ENCODE assay signal across 1 cellular context in genomic region chr10:57849726-57850357, GRCh38.
TF ChIP-seq lines count a peak whose summit lies in the region.

No MANE protein-coding gene starts in this region.

TF ChIP-seq in GM12878, 131 proteins besides CTCF, POLR2A, EP300 and RAD21 (continued from another document):
- TF ChIP-seq, protein P1, sequence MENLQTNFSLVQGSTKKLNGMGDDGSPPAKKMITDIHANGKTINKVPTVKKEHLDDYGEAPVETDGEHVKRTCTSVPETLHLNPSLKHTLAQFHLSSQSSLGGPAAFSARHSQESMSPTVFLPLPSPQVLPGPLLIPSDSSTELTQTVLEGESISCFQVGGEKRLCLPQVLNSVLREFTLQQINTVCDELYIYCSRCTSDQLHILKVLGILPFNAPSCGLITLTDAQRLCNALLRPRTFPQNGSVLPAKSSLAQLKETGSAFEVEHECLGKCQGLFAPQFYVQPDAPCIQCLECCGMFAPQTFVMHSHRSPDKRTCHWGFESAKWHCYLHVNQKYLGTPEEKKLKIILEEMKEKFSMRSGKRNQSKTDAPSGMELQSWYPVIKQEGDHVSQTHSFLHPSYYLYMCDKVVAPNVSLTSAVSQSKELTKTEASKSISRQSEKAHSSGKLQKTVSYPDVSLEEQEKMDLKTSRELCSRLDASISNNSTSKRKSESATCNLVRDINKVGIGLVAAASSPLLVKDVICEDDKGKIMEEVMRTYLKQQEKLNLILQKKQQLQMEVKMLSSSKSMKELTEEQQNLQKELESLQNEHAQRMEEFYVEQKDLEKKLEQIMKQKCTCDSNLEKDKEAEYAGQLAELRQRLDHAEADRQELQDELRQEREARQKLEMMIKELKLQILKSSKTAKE (IDR thresholded peaks at IDR 0.05; ENCODE audit: low read depth, poor library complexity, severe bottlenecking), result no peak
- TF ChIP-seq ZSCAN29 (IDR thresholded peaks at IDR 0.05) (no peak), MEF2B (IDR thresholded peaks at IDR 0.05; ENCODE audit: partially characterized antibody, poor library complexity, severe bottlenecking) (no peak), IKZF2 (IDR thresholded peaks at IDR 0.05) (no peak), PBX3 (IDR thresholded peaks at IDR 0.05; ENCODE audit: insufficient replicate concordance, low read depth, low read length) (no peak), SMC3 (IDR thresholded peaks at IDR 0.05; ENCODE audit: borderline replicate concordance, low read length) (no peak), SP1 (IDR thresholded peaks at IDR 0.05; ENCODE audit: low read depth, low read length) (no peak), PRDM15 (CRISPR knock-in tag; IDR thresholded peaks at IDR 0.05) (no peak), IKZF1 (conservative IDR thresholded peaks at IDR 0.05) (no peak), TBL1XR1 (IDR thresholded peaks at IDR 0.05; ENCODE audit: low read depth, low read length) (no peak), RUNX3 (IDR thresholded peaks at IDR 0.05; ENCODE audit: low read length) (no peak), IRF3 (IDR thresholded peaks at IDR 0.05) (no peak)
